Comparison of ENCODE assay signal across 30 cellular contexts in the genomic region with DNA sequence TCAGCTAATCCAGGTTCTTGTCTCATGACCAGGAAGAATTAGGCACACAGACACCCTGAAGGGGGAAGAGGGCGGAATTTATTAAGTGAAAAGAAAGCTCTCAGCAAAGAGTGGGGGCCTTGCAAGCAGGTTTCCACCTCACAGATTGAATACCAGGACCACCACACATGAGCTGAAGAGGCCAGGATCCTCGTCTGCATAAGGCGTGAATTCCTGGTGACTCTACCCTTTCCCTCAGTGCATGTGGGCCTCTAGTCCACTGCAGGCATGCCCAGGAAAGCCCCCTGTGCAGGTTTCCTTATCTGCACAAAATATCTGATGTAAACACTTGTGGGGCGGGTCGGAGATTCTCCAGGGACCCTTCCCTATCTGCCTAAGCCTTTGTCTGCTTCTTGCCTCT.
"Had no signal": no experiment of that assay in that cellular context is flagged by ENCODE, and none has a peak within 500 bp of the region (broad histone marks: within the 10 kb centered on the region; RNA-seq: fewer than 3 reads in every experiment).

No MANE protein-coding gene starts in this region.

- H3K27me3 Mint-ChIP-seq: activated CD4-positive, alpha-beta memory T cell treated with anti-CD3 and anti-CD28 coated beads, Interleukin-2, amount 10 ng/mL, durations not matched to agents 7 days and 5 days; activated CD4-positive, alpha-beta T cell treated with anti-CD3 and anti-CD28 coated beads for 36 hours; activated naive CD8-positive, alpha-beta T cell; activated T-cell treated with anti-CD3 and anti-CD28 coated beads, Interleukin-2, amount 50 U/mL, for 24 hours; activated T-helper 17 cell treated with anti-CD3 and anti-CD28 coated beads, Interleukin-2, amount 50 U/mL, for 72 hours; central memory CD8-positive, alpha-beta T cell; dendritic cell treated with granulocyte-macrophage colony-stimulating factor and Interleukin-4, amounts not matched to agents 40 ng/mL and 50 ng/mL, for 4 days; effector memory CD8-positive, alpha-beta T cell had no signal

- H3K36me3 ChIP-seq: brain microvascular endothelial cell, esophagus squamous epithelium, gastroesophageal sphincter, heart right ventricle had no signal

- H3K36me3 Mint-ChIP-seq: activated naive CD8-positive, alpha-beta T cell had no signal

- H3K9me3 ChIP-seq: esophagus squamous epithelium, gastroesophageal sphincter had no signal

- H3K4me1 Mint-ChIP-seq: activated CD4-positive, alpha-beta memory T cell treated with anti-CD3 and anti-CD28 coated beads, Interleukin-2, amount 10 ng/mL, durations not matched to agents 7 days and 5 days; activated CD4-positive, alpha-beta T cell treated with anti-CD3 and anti-CD28 coated beads for 36 hours; activated CD4-positive, alpha-beta T cell treated with anti-CD3 and anti-CD28 coated beads, Interleukin-2, amount 10 ng/mL, durations not matched to agents 7 days and 5 days; activated T-helper 17 cell treated with anti-CD3 and anti-CD28 coated beads, Interleukin-2, amount 50 U/mL, for 72 hours; central memory CD8-positive, alpha-beta T cell had no signal

- H3K4me3 Mint-ChIP-seq: activated CD4-positive, alpha-beta memory T cell treated with anti-CD3 and anti-CD28 coated beads, Interleukin-2, amount 10 ng/mL, durations not matched to agents 7 days and 5 days; activated CD4-positive, alpha-beta T cell treated with anti-CD3 and anti-CD28 coated beads for 36 hours; activated CD4-positive, alpha-beta T cell treated with anti-CD3 and anti-CD28 coated beads, Interleukin-2, amount 10 ng/mL, durations not matched to agents 7 days and 5 days; activated naive CD8-positive, alpha-beta T cell; activated T-cell treated with anti-CD3 and anti-CD28 coated beads, Interleukin-2, amount 50 U/mL, for 24 hours; activated T-helper 17 cell treated with anti-CD3 and anti-CD28 coated beads, Interleukin-2, amount 50 U/mL, for 72 hours; central memory CD8-positive, alpha-beta T cell; dendritic cell treated with granulocyte-macrophage colony-stimulating factor and Interleukin-4, amounts not matched to agents 40 ng/mL and 50 ng/mL, for 4 days; effector memory CD8-positive, alpha-beta T cell had no signal

- H3K27ac ChIP-seq: brain microvascular endothelial cell, coronary artery, dorsolateral prefrontal cortex, epithelial cell of prostate, esophagus squamous epithelium, gastroesophageal sphincter, heart right ventricle had no signal

- H3K4me1 ChIP-seq: esophagus squamous epithelium, gastroesophageal sphincter, heart right ventricle had no signal

- H3K9me3 Mint-ChIP-seq: activated CD4-positive, alpha-beta memory T cell treated with anti-CD3 and anti-CD28 coated beads, Interleukin-2, amount 10 ng/mL, durations not matched to agents 7 days and 5 days; activated CD4-positive, alpha-beta T cell treated with anti-CD3 and anti-CD28 coated beads, Interleukin-2, amount 10 ng/mL, durations not matched to agents 7 days and 5 days; activated T-cell treated with anti-CD3 and anti-CD28 coated beads, Interleukin-2, amount 50 U/mL, for 24 hours had no signal

- DNase-seq: activated CD4-positive, alpha-beta memory T cell treated with anti-CD3 and anti-CD28 coated beads, Interleukin-2, amount 10 ng/mL, durations not matched to agents 7 days and 5 days; activated CD4-positive, alpha-beta T cell treated with anti-CD3 and anti-CD28 coated beads for 36 hours; activated CD4-positive, alpha-beta T cell treated with anti-CD3 and anti-CD28 coated beads, Interleukin-2, amount 10 ng/mL, durations not matched to agents 7 days and 5 days; activated CD4-positive, alpha-beta T cell treated with anti-CD3 and anti-CD28 coated beads, Interleukin-2, amount 50 U/mL, for 4 hours; activated CD4-positive, CD25-positive, alpha-beta regulatory T cell; activated CD4-positive, CD25-positive, alpha-beta regulatory T cell treated with anti-CD3 and anti-CD28 coated beads, Interleukin-2, amount 50 U/mL, for 72 hours; activated CD8-positive, alpha-beta memory T cell treated with anti-CD3 and anti-CD28 coated beads, Interleukin-2, amount 50 U/mL, for 48 hours; activated effector memory CD4-positive, alpha-beta T cell treated with Interleukin-2 at 50 U/mL for 16 hours; activated gamma-delta T cell treated with Interleukin-2 at 50 U/mL for 16 hours; activated naive CD4-positive, alpha-beta T cell treated with anti-CD3 and anti-CD28 coated beads, Interleukin-2, amount 50 U/mL, for 16 hours; activated naive CD4-positive, alpha-beta T cell treated with Interleukin-2 at 50 U/mL for 16 hours; activated T-cell treated with anti-CD3 and anti-CD28 coated beads for 4 hours; activated T-cell treated with anti-CD3 and anti-CD28 coated beads, Interleukin-2, amount 50 U/mL, for 24 hours; amniotic stem cell; anterior cingulate cortex; brain microvascular endothelial cell; dorsolateral prefrontal cortex; effector CD4-positive, alpha-beta T cell; effector memory CD8-positive, alpha-beta T cell; esophagus squamous epithelium; foreskin melanocyte; heart right ventricle; T-helper 2 cell had no signal

- H3K4me3 ChIP-seq: coronary artery, dorsolateral prefrontal cortex, esophagus squamous epithelium, gastroesophageal sphincter, heart right ventricle had no signal

- H3K27ac Mint-ChIP-seq: activated CD4-positive, alpha-beta memory T cell treated with anti-CD3 and anti-CD28 coated beads, Interleukin-2, amount 10 ng/mL, durations not matched to agents 7 days and 5 days; activated CD4-positive, alpha-beta T cell treated with anti-CD3 and anti-CD28 coated beads for 36 hours; activated CD4-positive, alpha-beta T cell treated with anti-CD3 and anti-CD28 coated beads, Interleukin-2, amount 10 ng/mL, durations not matched to agents 7 days and 5 days; activated naive CD8-positive, alpha-beta T cell; activated T-cell treated with anti-CD3 and anti-CD28 coated beads, Interleukin-2, amount 50 U/mL, for 24 hours; activated T-helper 17 cell treated with anti-CD3 and anti-CD28 coated beads, Interleukin-2, amount 50 U/mL, for 72 hours; dendritic cell treated with granulocyte-macrophage colony-stimulating factor and Interleukin-4, amounts not matched to agents 40 ng/mL and 50 ng/mL, for 4 days; effector memory CD8-positive, alpha-beta T cell had no signal

- ATAC-seq: activated CD4-positive, alpha-beta T cell treated with anti-CD3 and anti-CD28 coated beads for 36 hours; activated T-helper 17 cell treated with anti-CD3 and anti-CD28 coated beads, Interleukin-2, amount 50 U/mL, for 72 hours; effector memory CD8-positive, alpha-beta T cell; gastroesophageal sphincter; heart right ventricle had no signal

- H3K27me3 ChIP-seq: brain microvascular endothelial cell, dorsolateral prefrontal cortex, esophagus squamous epithelium, gastroesophageal sphincter, heart right ventricle had no signal
